Comparison of ENCODE assay signal across 1 cellular context in the genomic region with DNA sequence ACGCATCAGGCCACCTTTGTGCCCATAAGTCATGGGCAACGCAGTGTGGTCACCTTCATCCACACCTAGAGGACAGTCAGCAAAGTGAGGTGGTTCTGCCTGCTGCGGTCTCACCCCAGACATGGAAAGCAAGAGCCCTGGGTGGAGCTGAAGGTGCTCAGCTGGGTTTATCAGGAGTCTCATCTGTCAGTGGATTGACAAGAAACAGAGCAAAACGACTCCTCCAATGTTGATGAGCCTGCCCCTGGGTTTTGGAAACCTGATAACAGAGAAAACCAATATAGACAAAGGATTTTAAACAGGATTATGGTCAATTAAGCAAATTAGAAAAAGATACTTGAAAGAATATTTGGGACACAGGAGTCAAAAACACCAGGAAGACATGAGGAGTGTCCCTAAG.
TF ChIP-seq lines count a peak whose summit lies in the region.

No MANE protein-coding gene starts in this region.

TF ChIP-seq in IMR-90, 13 proteins besides CTCF, POLR2A, EP300 and RAD21 (continued from another document):
- TF ChIP-seq NFE2L2 (IDR thresholded peaks at IDR 0.05; ENCODE audit: low read depth, low read length) (no peak), CEBPB (IDR thresholded peaks at IDR 0.05; ENCODE audit: low read depth, low read length) (no peak), BHLHE40 (IDR thresholded peaks at IDR 0.05; ENCODE audit: low read depth, low read length) (no peak), CHD1 (IDR thresholded peaks at IDR 0.05; ENCODE audit: low read depth, low read length) (no peak), MXI1 (IDR thresholded peaks at IDR 0.05; ENCODE audit: borderline replicate concordance, low read depth, low read length) (no peak)
- TF ChIP-seq, protein P1, sequence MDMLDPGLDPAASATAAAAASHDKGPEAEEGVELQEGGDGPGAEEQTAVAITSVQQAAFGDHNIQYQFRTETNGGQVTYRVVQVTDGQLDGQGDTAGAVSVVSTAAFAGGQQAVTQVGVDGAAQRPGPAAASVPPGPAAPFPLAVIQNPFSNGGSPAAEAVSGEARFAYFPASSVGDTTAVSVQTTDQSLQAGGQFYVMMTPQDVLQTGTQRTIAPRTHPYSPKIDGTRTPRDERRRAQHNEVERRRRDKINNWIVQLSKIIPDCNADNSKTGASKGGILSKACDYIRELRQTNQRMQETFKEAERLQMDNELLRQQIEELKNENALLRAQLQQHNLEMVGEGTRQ (IDR thresholded peaks at IDR 0.05; ENCODE audit: low read depth, low read length): no peak
TF ChIP-seq in IMR-90: peak in this region for 0.
